In genomic region chr14:75050852-75051555, GRCh38 we compare ENCODE assay signal across 1 cellular context.
A peak's percentile ranks its signal among the peaks of the same experiment; 100 is the strongest.
TF ChIP-seq lines count a peak whose summit lies in the region.

Gene MLH3 (minus strand): TSS chr14:75051467. CDS start chr14:75049655, 1,812 bp downstream.

TF ChIP-seq in K562, 482 proteins besides CTCF, POLR2A, EP300 and RAD21 (continued from another document and continues in another):
- no peak for TF ChIP-seq CHD7 (IDR thresholded peaks at IDR 0.05; ENCODE audit: low read depth, low read length)
- TF ChIP-seq ZBTB2 (IDR thresholded peaks at IDR 0.05), result peak; percentile 99
- no peak for TF ChIP-seq RUNX1 (IDR thresholded peaks at IDR 0.05; ENCODE audit: low read depth)
- peak; percentile 77; the same call in 1 of the 2 replicates for TF ChIP-seq PHF8 (IDR thresholded peaks at IDR 0.05; ENCODE audit: borderline replicate concordance, low read length)
- peak; percentile 43; the same call in 1 of the 2 replicates for TF ChIP-seq ARID4B (CRISPR knock-in tag; IDR thresholded peaks at IDR 0.05)
- TF ChIP-seq NUFIP1 (IDR thresholded peaks at IDR 0.05; ENCODE audit: partially characterized antibody), result no peak
- no peak for TF ChIP-seq ZNF444 (CRISPR knock-in tag; IDR thresholded peaks at IDR 0.05)
- TF ChIP-seq HNRNPH1 (optimal IDR thresholded peaks at IDR 0.05; ENCODE audit: low read depth, low read length), result no peak
- TF ChIP-seq ATF2 (CRISPR knock-in tag; IDR thresholded peaks at IDR 0.05), result no peak
- TF ChIP-seq ZNF395 (CRISPR knock-in tag; IDR thresholded peaks at IDR 0.05), result 0 out of 2 replicates have a peak, but pooled peaks have one; percentile 67
- 0 out of 2 replicates have a peak, but pooled peaks have one; percentile 32 for TF ChIP-seq ZNF511 (CRISPR knock-in tag; IDR thresholded peaks at IDR 0.05)
